In genomic region chr7:6542368-6542767, GRCh38 we compare ENCODE assay signal across 31 cellular contexts. TPM values are rescaled to one million over a fixed set of nuclear protein-coding genes. Genes with fewer than 3 reads are reported as not detected.
"Had no signal": no experiment of that assay in that cellular context is flagged by ENCODE, and none has a peak within 500 bp of the region (broad histone marks: within the 10 kb centered on the region; RNA-seq: fewer than 3 reads in every experiment).

No MANE protein-coding gene starts in this region.

- ATAC-seq: natural killer cell; psoas muscle; right cardiac atrium; stimulated activated memory B cell treated with anti-CD40 and anti-IgM and Interleukin-4, amounts not matched to agents 10 μg/mL and 1 μg/mL and 100 μg/mL, for 72 hours; stimulated activated naive CD8-positive, alpha-beta T cell treated with anti-CD3 and anti-CD28 coated beads, Interleukin-15, amount 100 ng/mL, for 72 hours; stimulated activated naive CD8-positive, alpha-beta T cell treated with anti-CD3 and anti-CD28 coated beads, Interleukin-15, Interleukin-2, amounts not matched to agents 100 U/mL and 50 U/mL, for 24 hours; upper lobe of right lung had no signal

- H3K9me3 ChIP-seq: ovary, psoas muscle, spleen, suprapubic skin, testis, tibial artery, transverse colon, upper lobe of right lung, uterus had no signal

- H3K4me1 ChIP-seq: neural progenitor cell, parathyroid adenoma, psoas muscle, suprapubic skin, testis, tibial artery, transverse colon, upper lobe of right lung, uterus had no signal

- H3K9ac ChIP-seq: neural progenitor cell, parathyroid adenoma had no signal

- H3K36me3 Mint-ChIP-seq: naive B cell; natural killer cell; neural progenitor cell; stimulated activated memory B cell treated with anti-CD40 and anti-IgM and Interleukin-4, amounts not matched to agents 10 μg/mL and 1 μg/mL and 100 μg/mL, for 72 hours; type B pancreatic cell had no signal

- H3K4me2 ChIP-seq: neural progenitor cell, smooth muscle cell had no signal

- H3K27ac ChIP-seq: neural progenitor cell, ovary, parathyroid adenoma, psoas muscle, skin epidermis, spleen, suprapubic skin, testis, tibial artery, transverse colon, upper lobe of right lung, uterus had no signal

- H3K4me3 Mint-ChIP-seq: naive B cell; natural killer cell; nephron; neural progenitor cell; stimulated activated memory B cell treated with anti-CD40 and anti-IgM and Interleukin-4, amounts not matched to agents 10 μg/mL and 1 μg/mL and 100 μg/mL, for 72 hours; stimulated activated naive CD8-positive, alpha-beta T cell treated with anti-CD3 and anti-CD28 coated beads, Interleukin-15, amount 100 ng/mL, for 72 hours; type B pancreatic cell had no signal

- H3K27me3 ChIP-seq: ovary, testis had no signal

- H3K4me3 ChIP-seq: neural progenitor cell, ovary, psoas muscle, skin epidermis, smooth muscle cell, spleen, suprapubic skin, testis, tibial artery, transverse colon, upper lobe of right lung, uterus had no signal

- DNase-seq: naive B cell; natural killer cell; occipital lobe; ovary; psoas muscle; right cardiac atrium; spleen; stimulated activated CD4-positive, alpha-beta T cell treated with anti-CD3 and anti-CD28 coated beads, Interleukin-12 subunit alpha, Interleukin-12 subunit beta, amount 100 ng/mL, for 4 hours; stimulated activated CD4-positive, alpha-beta T cell treated with anti-CD3 and anti-CD28 coated beads, Interleukin-1b, Interleukin-23, amount 100 ng/mL, for 48 hours; stimulated activated CD4-positive, alpha-beta T cell treated with anti-CD3 and anti-CD28 coated beads, Interleukin-4, amount 100 ng/mL, for 1 hour; stimulated activated CD4-positive, alpha-beta T cell treated with anti-CD3 and anti-CD28 coated beads, Interleukin-4, amount 100 ng/mL, for 4 hours; stimulated activated CD8-positive, alpha-beta memory T cell treated with anti-CD3 and anti-CD28 coated beads, Interleukin-4, amount 100 ng/mL, for 48 hours; stimulated activated naive CD4-positive, alpha-beta T cell; stimulated activated naive CD8-positive, alpha-beta T cell treated with anti-CD3 and anti-CD28 coated beads, Interleukin-15, amount 100 ng/mL, for 72 hours; stimulated activated naive CD8-positive, alpha-beta T cell treated with anti-CD3 and anti-CD28 coated beads, Interleukin-15, Interleukin-2, amounts not matched to agents 100 U/mL and 50 U/mL, for 24 hours; substantia nigra; testis; tibial artery; transverse colon; upper lobe of right lung; uterus had no signal

- H3K4me1 Mint-ChIP-seq: natural killer cell, nephron, neural progenitor cell had no signal

- H3K9me3 Mint-ChIP-seq: naive B cell; natural killer cell; nephron; neural progenitor cell; stimulated activated memory B cell treated with anti-CD40 and anti-IgM and Interleukin-4, amounts not matched to agents 10 μg/mL and 1 μg/mL and 100 μg/mL, for 72 hours; stimulated activated naive CD8-positive, alpha-beta T cell treated with anti-CD3 and anti-CD28 coated beads, Interleukin-15, amount 100 ng/mL, for 72 hours; type B pancreatic cell had no signal

- H3K27ac Mint-ChIP-seq: natural killer cell; nephron; neural progenitor cell; progenitor cell of endocrine pancreas; stimulated activated memory B cell treated with anti-CD40 and anti-IgM and Interleukin-4, amounts not matched to agents 10 μg/mL and 1 μg/mL and 100 μg/mL, for 72 hours; stimulated activated naive CD8-positive, alpha-beta T cell treated with anti-CD3 and anti-CD28 coated beads, Interleukin-15, amount 100 ng/mL, for 72 hours; type B pancreatic cell had no signal

- H3K36me3 ChIP-seq: neural progenitor cell, ovary, spleen, suprapubic skin, tibial artery, transverse colon, upper lobe of right lung, uterus had no signal

RNA-seq across cellular contexts. Expression of gene GRID2IP, which starts 8.9 kb away (rescaled TPM):
- total RNA-seq: osteoblast, smooth muscle cell had no signal
- polyA plus RNA-seq: smooth muscle cell had no signal
